32 cellular contexts compared by ENCODE assay signal in genomic region chr20:5865604-5866003, GRCh38. TPM values are rescaled to one million over a fixed set of nuclear protein-coding genes. Genes with fewer than 3 reads are reported as not detected.
DNase-seq lines count a peak whose midpoint lies in the region; ATAC-seq and TF ChIP-seq lines count a peak whose summit lies in the region.
"Had no signal": no experiment of that assay in that cellular context is flagged by ENCODE, and none has a peak within 500 bp of the region (broad histone marks: within the 10 kb centered on the region; RNA-seq: fewer than 3 reads in every experiment).

No MANE protein-coding gene starts in this region.

- H3K36me3 ChIP-seq in adrenal gland (replicated peaks in 1 of 2) (no peaks in the 10 kb centered on the region), WERI-Rb-1 (no peaks in the 10 kb centered on the region)
- H3K36me3 ChIP-seq: cardiac muscle cell, suprapubic skin, upper lobe of right lung had no signal

- no peak overlapping the region for H3K4me3 Mint-ChIP-seq in stimulated activated effector memory CD8-positive, alpha-beta T cell treated with anti-CD3 and anti-CD28 coated beads, Interleukin-12 subunit alpha, Interleukin-12 subunit beta, amount 100 ng/mL, for 72 hours
- H3K4me3 Mint-ChIP-seq in activated T-helper 2 cell treated with anti-CD3 and anti-CD28 coated beads, Interferon-gamma antibody, Interleukin-2, Interleukin-4, amounts not matched to agents 10 μg/mL and 5 μg/mL and 100 μg/mL, durations not matched to agents 14 hours and 24 hours and 36 hours (ENCODE audit: low read depth), result no peak overlapping the region
- H3K4me3 Mint-ChIP-seq: CD8-positive, alpha-beta T cell; effector memory CD8-positive, alpha-beta T cell; memory B cell; neural crest cell; T-helper 2 cell treated with Interferon-gamma antibody and Interleukin-4, amounts not matched to agents 5 μg/mL and 100 μg/mL, for 36 hours had no signal

- no peaks in the 10 kb centered on the region for H3K9me3 Mint-ChIP-seq in stimulated activated effector memory CD8-positive, alpha-beta T cell treated with anti-CD3 and anti-CD28 coated beads, Interleukin-12 subunit alpha, Interleukin-12 subunit beta, amount 100 ng/mL, for 72 hours
- H3K9me3 Mint-ChIP-seq in activated T-helper 2 cell treated with anti-CD3 and anti-CD28 coated beads, Interferon-gamma antibody, Interleukin-2, Interleukin-4, amounts not matched to agents 10 μg/mL and 5 μg/mL and 100 μg/mL, durations not matched to agents 14 hours and 24 hours and 36 hours, result no peaks in the 10 kb centered on the region
- H3K9me3 Mint-ChIP-seq: CD8-positive, alpha-beta T cell; effector memory CD8-positive, alpha-beta T cell; memory B cell; neural crest cell; T-helper 2 cell treated with Interferon-gamma antibody and Interleukin-4, amounts not matched to agents 5 μg/mL and 100 μg/mL, for 36 hours had no signal

- no peak overlapping the region for H3K4me3 ChIP-seq in adrenal gland
- no peak overlapping the region for H3K4me3 ChIP-seq in WERI-Rb-1 (ENCODE audit: low read depth, low read length)
- H3K4me3 ChIP-seq: cardiac muscle cell, esophagus muscularis mucosa, suprapubic skin, upper lobe of right lung had no signal

- DNase-seq in DMS53 (lab: John Stamatoyannopoulos, UW) (peak; percentile 61), DMS53 treated with DMSO at 0.1 percent for 48 hours (lab: John Stamatoyannopoulos, UW; ENCODE audit: unreplicated experiment) (no peak), adrenal gland (no peak), epithelial cell of prostate (ENCODE audit: low read depth, low spot score) (peak; percentile 45), WERI-Rb-1 (no peak)
- DNase-seq in stimulated activated effector memory CD8-positive, alpha-beta T cell treated with anti-CD3 and anti-CD28 coated beads, Interleukin-12 subunit alpha, Interleukin-12 subunit beta, amount 100 ng/mL, for 72 hours (ENCODE audit: low spot score in 2 of 2), result no peak
- DNase-seq in activated T-helper 2 cell treated with anti-CD3 and anti-CD28 coated beads, Interferon-gamma antibody, Interleukin-2, Interleukin-4, amounts not matched to agents 10 μg/mL and 5 μg/mL and 100 μg/mL, durations not matched to agents 14 hours and 24 hours and 36 hours (ENCODE audit: low spot score), result no peak
- DNase-seq: activated CD4-positive, alpha-beta T cell treated with anti-CD3 and anti-CD28 coated beads for 48 hours; activated T-cell treated with anti-CD3 and anti-CD28 coated beads, Interleukin-2, amount 50 U/mL, for 1 hour; amniotic stem cell; cortex of kidney; effector memory CD8-positive, alpha-beta T cell; foreskin melanocyte; left colon; NCI-H1436; NCI-H2081 treated with DMSO at 0.1 percent for 48 hours; NCI-H345; NCI-H748 treated with DMSO at 0.1 percent for 48 hours; stimulated activated CD4-positive, alpha-beta T cell treated with anti-CD3 and anti-CD28 coated beads, Interleukin-4, amount 100 ng/mL, for 4 hours; stimulated activated naive CD4-positive, alpha-beta T cell; upper lobe of right lung had no signal

- peaks cover 29 to 44% of the 10 kb centered on the region in 2 donors for H3K4me1 ChIP-seq in adrenal gland (replicated peaks in 1 of 2)
- H3K4me1 ChIP-seq: upper lobe of right lung had no signal

- no peak for TF ChIP-seq CTCF in adrenal gland (IDR thresholded peaks at IDR 0.05)
- TF ChIP-seq CTCF in WERI-Rb-1 (IDR thresholded peaks at IDR 0.05; ENCODE audit: low read depth, low read length), result no peak

- intact Hi-C loops in adrenal gland (cut with DNase I), result no loop called here
- intact Hi-C loops in activated T-helper 2 cell treated with anti-CD3 and anti-CD28 coated beads, Interferon-gamma antibody, Interleukin-2, Interleukin-4, amounts not matched to agents 10 μg/mL and 5 μg/mL and 100 μg/mL, durations not matched to agents 14 hours and 24 hours and 36 hours (cut with micrococcal nuclease), result no loop called here

- H3K27me3 ChIP-seq in adrenal gland (no peaks in the 10 kb centered on the region), WERI-Rb-1 (ENCODE audit: insufficient read depth, low read depth, severe bottlenecking) (no peaks in the 10 kb centered on the region)
- H3K27me3 ChIP-seq: cardiac muscle cell, esophagus muscularis mucosa, suprapubic skin, upper lobe of right lung had no signal

- H3K27ac ChIP-seq in adrenal gland, result peak overlapping the region in 4 of 5 donors; percentile 54 to 81 (median 68)
- peak overlapping the region; percentile 86 for H3K27ac ChIP-seq in epithelial cell of prostate
- no peak overlapping the region for H3K27ac ChIP-seq in WERI-Rb-1
- H3K27ac ChIP-seq: 22Rv1, cardiac muscle cell, HL-60, suprapubic skin, upper lobe of right lung had no signal

- no peaks in the 10 kb centered on the region for H3K27me3 Mint-ChIP-seq in activated T-helper 2 cell treated with anti-CD3 and anti-CD28 coated beads, Interferon-gamma antibody, Interleukin-2, Interleukin-4, amounts not matched to agents 10 μg/mL and 5 μg/mL and 100 μg/mL, durations not matched to agents 14 hours and 24 hours and 36 hours (ENCODE audit: low read depth)
- H3K27me3 Mint-ChIP-seq: effector memory CD8-positive, alpha-beta T cell had no signal

- H3K9me3 ChIP-seq in adrenal gland (replicated peaks in 1 of 3) (no peaks in the 10 kb centered on the region), WERI-Rb-1 (ENCODE audit: severe bottlenecking) (no peaks in the 10 kb centered on the region)
- H3K9me3 ChIP-seq: esophagus muscularis mucosa, suprapubic skin, upper lobe of right lung had no signal

- H3K4me1 Mint-ChIP-seq in stimulated activated effector memory CD8-positive, alpha-beta T cell treated with anti-CD3 and anti-CD28 coated beads, Interleukin-12 subunit alpha, Interleukin-12 subunit beta, amount 100 ng/mL, for 72 hours, result peaks cover 23% of the 10 kb centered on the region
- peaks cover 8% of the 10 kb centered on the region for H3K4me1 Mint-ChIP-seq in activated T-helper 2 cell treated with anti-CD3 and anti-CD28 coated beads, Interferon-gamma antibody, Interleukin-2, Interleukin-4, amounts not matched to agents 10 μg/mL and 5 μg/mL and 100 μg/mL, durations not matched to agents 14 hours and 24 hours and 36 hours (ENCODE audit: low read depth)
- H3K4me1 Mint-ChIP-seq: memory B cell, neural crest cell had no signal

- 78 to 87% (median 82%) methylated on average over 2 of the region's 2 CpGs for WGBS in adrenal gland, 4 donors

- no peak for ATAC-seq in stimulated activated effector memory CD8-positive, alpha-beta T cell treated with anti-CD3 and anti-CD28 coated beads, Interleukin-12 subunit alpha, Interleukin-12 subunit beta, amount 100 ng/mL, for 72 hours
- no peak for ATAC-seq in GM18867 (IDR thresholded peaks at IDR 0.05; ENCODE audit: unreplicated experiment)
- ATAC-seq: CD8-positive, alpha-beta T cell; effector memory CD8-positive, alpha-beta T cell; left colon; sciatic nerve; upper lobe of right lung had no signal

- H3K27ac Mint-ChIP-seq in stimulated activated effector memory CD8-positive, alpha-beta T cell treated with anti-CD3 and anti-CD28 coated beads, Interleukin-12 subunit alpha, Interleukin-12 subunit beta, amount 100 ng/mL, for 72 hours, result peak overlapping the region; percentile 68
- no peak overlapping the region for H3K27ac Mint-ChIP-seq in activated T-helper 2 cell treated with anti-CD3 and anti-CD28 coated beads, Interferon-gamma antibody, Interleukin-2, Interleukin-4, amounts not matched to agents 10 μg/mL and 5 μg/mL and 100 μg/mL, durations not matched to agents 14 hours and 24 hours and 36 hours
- H3K27ac Mint-ChIP-seq: CD8-positive, alpha-beta T cell; memory B cell; T-helper 2 cell treated with Interferon-gamma antibody and Interleukin-4, amounts not matched to agents 5 μg/mL and 100 μg/mL, for 36 hours had no signal

- no peak for TF ChIP-seq POLR2A in adrenal gland (IDR thresholded peaks at IDR 0.05)

- H3K36me3 Mint-ChIP-seq in stimulated activated effector memory CD8-positive, alpha-beta T cell treated with anti-CD3 and anti-CD28 coated beads, Interleukin-12 subunit alpha, Interleukin-12 subunit beta, amount 100 ng/mL, for 72 hours, result peaks cover 4% of the 10 kb centered on the region
- H3K36me3 Mint-ChIP-seq in activated T-helper 2 cell treated with anti-CD3 and anti-CD28 coated beads, Interferon-gamma antibody, Interleukin-2, Interleukin-4, amounts not matched to agents 10 μg/mL and 5 μg/mL and 100 μg/mL, durations not matched to agents 14 hours and 24 hours and 36 hours (ENCODE audit: low read depth), result no peaks in the 10 kb centered on the region

RNA-seq across cellular contexts. Expression of gene CHGB, which starts 45.7 kb away (rescaled TPM):
- 1,000 to 10,000 TPM in 2 of 8 donors, 100 to 1,000 TPM in 3, 10 to 100 TPM in 3; 35.9 to 1,686 (median 265) TPM for total RNA-seq in adrenal gland
- 1,000 to 10,000 TPM in 2 of 3 donors, 100 to 1,000 TPM in 1; 164 to 4,744 (median 1,879) TPM for polyA plus RNA-seq in adrenal gland
- 0.16 TPM in 1 of 2 replicates, not detected in the other for total RNA-seq in activated T-helper 2 cell treated with anti-CD3 and anti-CD28 coated beads, Interferon-gamma antibody, Interleukin-2, Interleukin-4, amounts not matched to agents 10 μg/mL and 5 μg/mL and 100 μg/mL, durations not matched to agents 14 hours and 24 hours and 36 hours
- total RNA-seq: CD8-positive, alpha-beta T cell; sciatic nerve; suprapubic skin; upper lobe of right lung had no signal

Comparison
In these comparisons a context has a peak if more than half of its experiments do, and no peak if none do; other contexts are left out.
1. DNase-seq: peak in DMS53 (single experiment) and epithelial cell of prostate (single experiment); none in DMS53 treated with DMSO at 0.1 percent for 48 hours (single experiment), adrenal gland (0 of 7), stimulated activated effector memory CD8-positive, alpha-beta T cell treated with anti-CD3 and anti-CD28 coated beads, Interleukin-12 subunit alpha, Interleukin-12 subunit beta, amount 100 ng/mL, for 72 hours (0 of 2), WERI-Rb-1 (single experiment) and activated T-helper 2 cell treated with anti-CD3 and anti-CD28 coated beads, Interferon-gamma antibody, Interleukin-2, Interleukin-4, amounts not matched to agents 10 μg/mL and 5 μg/mL and 100 μg/mL, durations not matched to agents 14 hours and 24 hours and 36 hours (single experiment).
2. RNA of gene CHGB, which starts 45.7 kb away (total RNA-seq): 35.9 to 1,686 TPM in adrenal gland; 0.16 TPM in activated T-helper 2 cell treated with anti-CD3 and anti-CD28 coated beads, Interferon-gamma antibody, Interleukin-2, Interleukin-4, amounts not matched to agents 10 μg/mL and 5 μg/mL and 100 μg/mL, durations not matched to agents 14 hours and 24 hours and 36 hours; every median in the first group is over 10 times any median in the second.